ENCODE assay signal across 13 cellular contexts in the genomic region with DNA sequence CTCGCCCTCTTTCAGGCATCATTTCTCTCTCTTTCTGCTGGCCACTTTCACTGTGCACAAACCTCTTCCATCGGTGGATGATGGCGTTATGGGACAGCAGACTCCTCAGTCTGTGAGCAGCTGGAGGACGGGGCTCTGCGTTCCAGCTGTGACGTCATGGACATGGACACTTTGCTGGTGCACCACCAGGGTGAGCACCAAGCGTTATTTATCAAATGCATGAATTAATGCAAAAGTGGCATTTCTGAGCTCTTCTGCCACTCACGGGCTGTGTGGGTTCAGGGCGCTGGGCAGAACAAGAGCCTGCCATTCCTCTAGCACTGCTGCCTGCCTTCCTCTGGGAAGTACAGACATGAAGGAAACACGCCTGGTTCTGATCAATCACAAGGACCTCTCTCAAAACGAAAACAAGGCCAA.
DNase-seq lines count a peak whose midpoint lies in the region; ATAC-seq and TF ChIP-seq lines count a peak whose summit lies in the region.
"Had no signal": no experiment of that assay in that cellular context is flagged by ENCODE, and none has a peak within 500 bp of the region (broad histone marks: within the 10 kb centered on the region; RNA-seq: fewer than 3 reads in every experiment).

No MANE protein-coding gene starts in this region.

- intact Hi-C loops in spleen (cut with DNase I; ENCODE audit: low total_unique reads), result no loop called here

- TF ChIP-seq POLR2A in gastroesophageal sphincter (IDR thresholded peaks at IDR 0.05) (no peak), spleen (IDR thresholded peaks at IDR 0.05) (no peak)

- H3K27ac ChIP-seq in RWPE2 (ENCODE audit: poor library complexity, severe bottlenecking) (peak overlapping the region; percentile 66), gastroesophageal sphincter (peak overlapping the region in 3 of 4 donors; percentile 56 to 84 (median 77)), spleen (no peak overlapping the region)
- H3K27ac ChIP-seq: gastrocnemius medialis had no signal

- POLR2A ChIA-PET in BJ (lab: Charles Lee), result interaction anchor here (0.6 kb wide), 1 partner anchor 265 kb away, joined by 12 read pairs; no protein-coding TSS in a partner anchor

- DNase-seq in BJ (ENCODE audit: low read depth) (peak; percentile 9), RWPE2 (ENCODE audit: low spot score) (no peak), pons (ENCODE audit: low spot score) (peak; percentile 56), cortex of kidney (lab: John Stamatoyannopoulos, UW) (no peak), NK-92 (lab: John Stamatoyannopoulos, UW; ENCODE audit: unreplicated experiment) (no peak), spleen (no peak)
- DNase-seq: activated CD4-positive, alpha-beta T cell treated with anti-CD3 and anti-CD28 coated beads for 36 hours; activated naive CD8-positive, alpha-beta T cell treated with anti-CD3 and anti-CD28 coated beads, Interleukin-2, amount 10 ng/mL, durations not matched to agents 7 days and 5 days; gastrocnemius medialis; NCI-H1436; stimulated activated CD4-positive, alpha-beta T cell treated with anti-CD3 and anti-CD28 coated beads, Interleukin-4, amount 100 ng/mL, for 1 hour had no signal

- H3K9me3 ChIP-seq in RWPE2 (ENCODE audit: severe bottlenecking), result no peaks in the 10 kb centered on the region
- no peaks in the 10 kb centered on the region for H3K9me3 ChIP-seq in gastroesophageal sphincter
- no peaks in the 10 kb centered on the region for H3K9me3 ChIP-seq in spleen
- H3K9me3 ChIP-seq: gastrocnemius medialis had no signal

- ATAC-seq in RWPE2 (ENCODE audit: low read depth) (no peak), gastroesophageal sphincter (peak; percentile 49), HG02571 (IDR thresholded peaks at IDR 0.05; ENCODE audit: unreplicated experiment) (no peak)
- ATAC-seq: gastrocnemius medialis had no signal

- H3K4me1 ChIP-seq in RWPE2 (ENCODE audit: insufficient read depth, poor library complexity, severe bottlenecking), result peaks cover 24% of the 10 kb centered on the region
- peaks cover 0 to 20% (median 2%) of the 10 kb centered on the region in 3 donors for H3K4me1 ChIP-seq in gastroesophageal sphincter
- H3K4me1 ChIP-seq in spleen, result peaks cover 0 to 34% (median 12%) of the 10 kb centered on the region in 6 donors
- H3K4me1 ChIP-seq: gastrocnemius medialis had no signal

- CTCF ChIA-PET in BJ (lab: Yijun Ruan, JAX), result interaction anchor here (0.7 to 1.9 kb wide), 4 partner anchors 9 to 25 kb away, joined by 3 to 21 read pairs (median 4); no protein-coding TSS in a partner anchor

- no peak for TF ChIP-seq EP300 in gastroesophageal sphincter (IDR thresholded peaks at IDR 0.05)

- H3K36me3 ChIP-seq in BJ (ENCODE audit: control insufficient read depth, insufficient read depth, low read length), result peaks cover 4% of the 10 kb centered on the region; the same call in 1 of the 2 replicates
- H3K36me3 ChIP-seq in RWPE2 (ENCODE audit: low read depth), result peaks cover 16% of the 10 kb centered on the region; the same call in 1 of the 2 replicates
- peaks cover 0 to 70% of the 10 kb centered on the region in 2 donors for H3K36me3 ChIP-seq in gastroesophageal sphincter
- H3K36me3 ChIP-seq in spleen, result peaks cover 0 to 89% (median 14%) of the 10 kb centered on the region in 6 donors
- H3K36me3 ChIP-seq: gastrocnemius medialis had no signal

- H3K4me3 ChIP-seq in BJ (ENCODE audit: low read depth, low read length) (no peak overlapping the region), RWPE2 (ENCODE audit: severe bottlenecking) (no peak overlapping the region), gastroesophageal sphincter (no peak overlapping the region), spleen (no peak overlapping the region)
- H3K4me3 ChIP-seq: gastrocnemius medialis had no signal

- H3K27me3 ChIP-seq in BJ (ENCODE audit: control insufficient read depth, insufficient read depth, low read length) (no peaks in the 10 kb centered on the region), RWPE2 (ENCODE audit: insufficient read depth, poor library complexity, severe bottlenecking) (no peaks in the 10 kb centered on the region), gastroesophageal sphincter (no peaks in the 10 kb centered on the region), spleen (replicated peaks in 1 of 7) (no peaks in the 10 kb centered on the region)
- H3K27me3 ChIP-seq: gastrocnemius medialis had no signal

- TF ChIP-seq CTCF in BJ (IDR thresholded peaks at IDR 0.05; ENCODE audit: insufficient read depth, low read depth, low read length) (peak; percentile 28; the same call in 1 of the 2 replicates), RWPE2 (IDR thresholded peaks at IDR 0.05; ENCODE audit: poor library complexity, severe bottlenecking) (no peak), gastroesophageal sphincter (IDR thresholded peaks at IDR 0.05) (peak in 3 of 4 experiments; percentile 39 to 48 (median 45)), spleen (IDR thresholded peaks at IDR 0.05 in 8 of 11, conservative IDR thresholded peaks at IDR 0.05 in 3 of 11) (peak in 3 of 11 experiments; percentile 5 to 15 (median 15))

- WGBS in gastroesophageal sphincter (ENCODE audit: low coverage in 1 of 2), 2 donors, result 43% methylated on average over 7 of the region's 11 CpGs; no CpG with 5 or more reads in 1 of the 2 donors
- 74 to 87% (median 78%) methylated on average over 11 of the region's 11 CpGs for WGBS in spleen, 5 donors

Comparison
In these comparisons a context has a peak if more than half of its experiments do, and no peak if none do; other contexts are left out.
1. DNase-seq: peak in BJ (single experiment) and pons (single experiment); none in RWPE2 (single experiment), cortex of kidney (single experiment), NK-92 (single experiment) and spleen (single experiment).
2. H3K27ac ChIP-seq: peak in RWPE2 (single experiment) and gastroesophageal sphincter (3 of 4); none in spleen (0 of 8).